In the genomic region with DNA sequence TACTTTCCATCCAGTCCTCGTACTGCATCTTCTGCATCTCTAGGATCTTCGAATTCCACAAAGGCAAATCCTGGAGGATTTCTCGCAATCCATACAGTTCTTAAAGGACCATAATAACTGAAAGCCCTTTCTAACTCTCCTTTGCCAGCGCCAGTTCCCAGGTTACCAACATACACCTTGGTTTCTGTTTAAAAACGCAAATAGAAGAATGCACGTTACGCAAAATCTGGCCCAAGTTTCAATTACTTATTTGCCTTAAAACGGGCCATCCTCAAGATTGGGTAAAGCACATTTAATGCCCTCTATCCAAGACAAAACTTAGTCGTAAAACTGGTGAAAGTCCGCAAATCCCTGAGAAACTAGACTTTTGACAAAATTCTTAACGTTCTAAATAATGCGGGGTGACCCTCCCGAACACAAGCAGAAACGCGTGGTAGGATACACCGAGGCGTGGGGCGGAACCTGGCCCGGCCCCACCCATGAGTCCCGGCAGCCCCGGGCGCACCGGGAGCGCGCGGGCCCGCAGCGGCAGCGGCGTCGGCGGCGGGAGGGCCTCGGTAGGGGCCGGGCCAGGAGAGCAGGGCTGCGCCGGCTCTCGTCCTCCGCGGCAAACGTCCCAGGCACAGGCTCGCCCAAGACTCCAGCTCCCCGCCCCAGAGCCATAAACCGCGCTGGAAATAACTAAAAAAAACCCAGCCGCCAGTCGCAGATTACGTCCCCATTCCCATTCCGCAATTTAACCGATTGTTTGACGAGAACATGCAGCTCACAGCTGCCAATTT, we compare ENCODE assay signal across 8 cellular contexts. TPM values are rescaled to one million over a fixed set of nuclear protein-coding genes. Genes with fewer than 3 reads are reported as not detected.
DNase-seq lines count a peak whose midpoint lies in the region; ATAC-seq and TF ChIP-seq lines count a peak whose summit lies in the region.

No MANE protein-coding gene starts in this region.

- DNase-seq in CD1c-positive myeloid dendritic cell (ENCODE audit: extremely low spot score) (peak; percentile 54), activated B cell treated with CpG ODN at 0.5 μM for 24 hours (peak; percentile 51), choroid plexus epithelial cell (ENCODE audit: low read depth) (peak; percentile 42), right lobe of liver (peak; percentile 67 to 72 (median 68)), islet precursor cell (no peak)
- peak; percentile 16 to 38 (median 28) for DNase-seq in stimulated activated CD4-positive, alpha-beta T cell treated with anti-CD3 and anti-CD28 coated beads, TNF-alpha, amount 100 ng/mL, for 24 hours (ENCODE audit: low read depth in 3 of 3)

- no peaks in the 10 kb centered on the region for H3K9me3 ChIP-seq in right lobe of liver

- TF ChIP-seq POLR2A in right lobe of liver (IDR thresholded peaks at IDR 0.05) = peak; percentile 23

- CTCF ChIA-PET in activated B cell treated with CpG ODN at 0.5 μM for 24 hours (lab: Charles Lee) = no interaction called here

- H3K36me3 Mint-ChIP-seq in activated B cell treated with CpG ODN at 0.5 μM for 24 hours (ENCODE audit: low read depth) = peaks cover 58% of the 10 kb centered on the region

- peak overlapping the region; percentile 99 for H3K27ac Mint-ChIP-seq in activated B cell treated with CpG ODN at 0.5 μM for 24 hours

- H3K4me1 Mint-ChIP-seq in activated B cell treated with CpG ODN at 0.5 μM for 24 hours = peaks cover 68% of the 10 kb centered on the region

- H3K4me1 ChIP-seq in right lobe of liver = peaks cover 0 to 59% (median 21%) of the 10 kb centered on the region in 4 donors

- no peaks in the 10 kb centered on the region for H3K27me3 ChIP-seq in right lobe of liver

- peak overlapping the region; percentile 98 for H3K4me3 Mint-ChIP-seq in activated B cell treated with CpG ODN at 0.5 μM for 24 hours

- intact Hi-C loops in activated B cell treated with CpG ODN at 0.5 μM for 24 hours (cut with micrococcal nuclease) (loop anchor here (1.0 to 5.0 kb wide), 6 partner anchors 217 to 1668 kb away; a partner anchor contains a TSS), right lobe of liver (cut with DNase I) (no loop called here)

- ATAC-seq in GM19328 (IDR thresholded peaks at IDR 0.05; ENCODE audit: unreplicated experiment) = peak; percentile 35
- peak; percentile 24 for ATAC-seq in HG03520 (IDR thresholded peaks at IDR 0.05; ENCODE audit: unreplicated experiment)
- ATAC-seq in activated B cell treated with CpG ODN at 0.5 μM for 24 hours (ENCODE audit: low read depth) = peak; percentile 40
- ATAC-seq in right lobe of liver = peak; percentile 59 to 78 (median 72)

- peak overlapping the region; percentile 99 for H3K4me3 ChIP-seq in choroid plexus epithelial cell (ENCODE audit: low read depth, low read length)
- peak overlapping the region; percentile 76 to 97 (median 91) for H3K4me3 ChIP-seq in right lobe of liver

- H3K27ac ChIP-seq in right lobe of liver = peak overlapping the region; percentile 97 to 98 (median 97)

- under 1% methylated on average over 48 of the region's 51 CpGs for WGBS in right lobe of liver (ENCODE audit: insufficient coverage, low coverage, low lambda C conversion rate, missing lambda C conversion rate)

- TF ChIP-seq CTCF in activated B cell treated with CpG ODN at 0.5 μM for 24 hours (IDR thresholded peaks at IDR 0.05) (no peak), choroid plexus epithelial cell (conservative IDR thresholded peaks at IDR 0.05; ENCODE audit: low read depth, low read length) (no peak), right lobe of liver (IDR thresholded peaks at IDR 0.05) (no peak)

- peaks cover 0 to 48% (median 28%) of the 10 kb centered on the region in 4 donors for H3K36me3 ChIP-seq in right lobe of liver

- POLR2A ChIA-PET in activated B cell treated with CpG ODN at 0.5 μM for 24 hours (lab: Charles Lee) = interaction anchor here (0.6 to 2.8 kb wide), 38 partner anchors 8 to 1784 kb away, joined by 3 to 40 read pairs (median 7); a partner anchor contains a TSS

- no peaks in the 10 kb centered on the region for H3K9me3 Mint-ChIP-seq in activated B cell treated with CpG ODN at 0.5 μM for 24 hours

- no peaks in the 10 kb centered on the region for H3K27me3 Mint-ChIP-seq in activated B cell treated with CpG ODN at 0.5 μM for 24 hours

RNA-seq across cellular contexts. Expression of a gene that starts 1.0 kb away (rescaled TPM):
- total RNA-seq in activated B cell treated with CpG ODN at 0.5 μM for 24 hours (247 and 254 TPM in 2 replicates), right lobe of liver (10 to 100 TPM; 33.5 to 57.4 (median 44.4) TPM)

RNA-seq across cellular contexts. Expression of a gene that starts 27.8 kb away (rescaled TPM):
- total RNA-seq in activated B cell treated with CpG ODN at 0.5 μM for 24 hours = 16.6 and 17.2 TPM in 2 replicates
- total RNA-seq in right lobe of liver = 10 to 100 TPM in 1 of 6 experiments, 1 to 10 TPM in 5; 5.8 to 10.5 (median 7.3) TPM
